In the genomic region with DNA sequence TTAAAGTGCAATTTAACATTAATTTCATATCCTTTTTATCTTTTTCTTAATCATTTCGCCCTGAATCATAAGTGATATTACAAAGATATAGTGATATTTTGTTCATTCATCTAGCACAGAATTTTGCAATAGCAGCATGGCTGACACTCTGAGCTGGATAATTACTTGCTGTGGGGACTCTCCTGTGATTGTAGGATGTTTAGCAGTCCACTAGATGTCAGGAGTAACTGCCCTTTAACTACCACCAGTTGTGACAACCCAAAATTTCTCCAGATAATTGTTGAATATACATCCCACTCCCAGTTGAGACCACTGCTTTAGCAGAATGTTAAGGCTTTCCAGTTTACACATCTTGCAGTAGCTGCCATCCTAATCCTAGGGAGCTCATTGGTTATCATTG, we compare ENCODE assay signal across 8 cellular contexts.
DNase-seq lines count a peak whose midpoint lies in the region; ATAC-seq and TF ChIP-seq lines count a peak whose summit lies in the region.

No MANE protein-coding gene starts in this region.

- no peak for DNase-seq in GM06990 (ENCODE audit: extremely low read depth, insufficient read length)
- DNase-seq in MM.1S, result peak; percentile 42
- peak; percentile 59 for DNase-seq in astrocyte of the spinal cord (ENCODE audit: low read depth, low spot score)
- DNase-seq in left colon, result no peak
- DNase-seq in occipital lobe (lab: John Stamatoyannopoulos, UW), result no peak
- no peak for DNase-seq in stimulated activated CD4-positive, alpha-beta T cell treated with anti-CD3 and anti-CD28 coated beads, Interleukin-1b, Interleukin-23, amount 100 ng/mL, for 48 hours
- DNase-seq in activated effector memory CD4-positive, alpha-beta T cell treated with anti-CD3 and anti-CD28 coated beads, Interleukin-2, amount 50 U/mL, for 16 hours, result no peak

- H2AFZ ChIP-seq in ACC112 (ENCODE audit: low read length, unreplicated experiment), result peak overlapping the region; percentile 30
- no peak overlapping the region for H2AFZ ChIP-seq in MM.1S (ENCODE audit: low read length)

- no peaks in the 10 kb centered on the region for H3K9me3 ChIP-seq in MM.1S (replicated peaks; ENCODE audit: insufficient read depth, low read length)

- H3K79me2 ChIP-seq in ACC112 (ENCODE audit: control insufficient read depth, insufficient read depth, low read length, unreplicated experiment), result no peaks in the 10 kb centered on the region
- no peaks in the 10 kb centered on the region for H3K79me2 ChIP-seq in MM.1S (ENCODE audit: low read length)

- no peak overlapping the region for H3K27ac ChIP-seq in ACC112 (ENCODE audit: low read depth, low read length)
- H3K27ac ChIP-seq in MM.1S (ENCODE audit: low read length), result no peak overlapping the region

- ATAC-seq in left colon, result peak; percentile 80

- H3K4me3 ChIP-seq in ACC112 (ENCODE audit: low read depth, low read length) (no peak overlapping the region), GM06990 (replicated peaks; ENCODE audit: low read depth, low read length) (no peak overlapping the region), MM.1S (ENCODE audit: low read length) (no peak overlapping the region), astrocyte of the spinal cord (ENCODE audit: low read depth, low read length) (no peak overlapping the region)

- no peaks in the 10 kb centered on the region for H3K9me2 ChIP-seq in MM.1S (replicated peaks; ENCODE audit: insufficient read depth, low read length)

- H4K20me1 ChIP-seq in MM.1S (ENCODE audit: insufficient read depth, low read length), result no peaks in the 10 kb centered on the region

- H3K4me2 ChIP-seq in MM.1S (ENCODE audit: low read depth, low read length), result no peak overlapping the region

- H3K36me3 ChIP-seq in ACC112 (ENCODE audit: insufficient read depth, low read length) (no peaks in the 10 kb centered on the region; the same call in 1 of the 2 replicates), GM06990 (ENCODE audit: control insufficient read depth, insufficient read depth, low read length) (no peaks in the 10 kb centered on the region), MM.1S (replicated peaks; ENCODE audit: insufficient read depth, low read length) (no peaks in the 10 kb centered on the region)

- H3K4me1 ChIP-seq in ACC112 (ENCODE audit: control insufficient read depth, insufficient read depth, low read length, unreplicated experiment), result peaks cover 13% of the 10 kb centered on the region
- no peaks in the 10 kb centered on the region for H3K4me1 ChIP-seq in MM.1S (ENCODE audit: low read length)

- TF ChIP-seq CTCF in GM06990 (IDR thresholded peaks at IDR 0.05; ENCODE audit: insufficient read depth, low read length, poor library complexity, severe bottlenecking) (peak; percentile 54), MM.1S (IDR thresholded peaks at IDR 0.05; ENCODE audit: low read length) (peak; percentile 53), astrocyte of the spinal cord (IDR thresholded peaks at IDR 0.05; ENCODE audit: low read depth, low read length) (peak; percentile 57)

- H3K9ac ChIP-seq in MM.1S (ENCODE audit: low read length), result no peak overlapping the region

- H3K27me3 ChIP-seq in ACC112 (ENCODE audit: insufficient read depth, low read length) (no peaks in the 10 kb centered on the region), GM06990 (replicated peaks; ENCODE audit: control insufficient read depth, insufficient read depth, low read length) (no peaks in the 10 kb centered on the region), MM.1S (replicated peaks; ENCODE audit: insufficient read depth, low read length) (no peaks in the 10 kb centered on the region)

- in situ Hi-C loops in astrocyte of the spinal cord (cut with HindIII; ENCODE audit: low sequenced_read_pairs), result no loop called here

- intact Hi-C loops in left colon (cut with DNase I, micrococcal nuclease), result no loop called here

- H3F3A ChIP-seq in MM.1S (ENCODE audit: insufficient read depth, low read length), result no peaks in the 10 kb centered on the region

Comparison
In these comparisons a context has a peak if more than half of its experiments do, and no peak if none do; other contexts are left out.
1. DNase-seq: peak in MM.1S (single experiment) and astrocyte of the spinal cord (single experiment); none in GM06990 (single experiment), left colon (0 of 2), occipital lobe (single experiment), stimulated activated CD4-positive, alpha-beta T cell treated with anti-CD3 and anti-CD28 coated beads, Interleukin-1b, Interleukin-23, amount 100 ng/mL, for 48 hours (single experiment) and activated effector memory CD4-positive, alpha-beta T cell treated with anti-CD3 and anti-CD28 coated beads, Interleukin-2, amount 50 U/mL, for 16 hours (single experiment).
2. Peak in every context shown above with its lines, with median percentiles within 50 percentile points of each other: CTCF ChIP-seq.